Comparison of ENCODE assay signal across 8 cellular contexts in genomic region chr1:42681771-42682483, GRCh38. TPM values are rescaled to one million over a fixed set of nuclear protein-coding genes. Genes with fewer than 3 reads are reported as not detected.
DNase-seq lines count a peak whose midpoint lies in the region; ATAC-seq and TF ChIP-seq lines count a peak whose summit lies in the region.

Gene YBX1 (plus strand): TSS chr1:42682418. CDS start chr1:42682566, 148 bp downstream.

- H3K27ac Mint-ChIP-seq in activated naive CD4-positive, alpha-beta T cell treated with anti-CD3 and anti-CD28 coated beads, Interleukin-2, amount 50 U/mL, for 24 hours: peak within 1 kb of the TSS; percentile 99

- peaks cover 53% of the 10 kb centered on the region for H3K4me1 Mint-ChIP-seq in activated naive CD4-positive, alpha-beta T cell treated with anti-CD3 and anti-CD28 coated beads, Interleukin-2, amount 50 U/mL, for 24 hours

- peak within 1 kb of the TSS; percentile 87 for H3K4me3 ChIP-seq in GM06990 (replicated peaks; ENCODE audit: low read depth, low read length)

- H3K27me3 Mint-ChIP-seq in activated naive CD4-positive, alpha-beta T cell treated with anti-CD3 and anti-CD28 coated beads, Interleukin-2, amount 50 U/mL, for 24 hours: no peaks in the 10 kb centered on the region

- DNase-seq in GM06990 (ENCODE audit: extremely low read depth, insufficient read length) (peak; percentile 94), NCI-H1092 (lab: John Stamatoyannopoulos, UW) (peak; percentile 99), glomerular endothelial cell (ENCODE audit: extremely low read depth, low read depth, low spot score) (peak; percentile 96), occipital lobe (lab: John Stamatoyannopoulos, UW) (peak; percentile 97)

- no peaks in the 10 kb centered on the region for H3K9me3 Mint-ChIP-seq in activated naive CD4-positive, alpha-beta T cell treated with anti-CD3 and anti-CD28 coated beads, Interleukin-2, amount 50 U/mL, for 24 hours

- TF ChIP-seq CTCF in GM06990 (IDR thresholded peaks at IDR 0.05; ENCODE audit: insufficient read depth, low read length, poor library complexity, severe bottlenecking): no peak

- ATAC-seq in HG02588 (IDR thresholded peaks at IDR 0.05; ENCODE audit: unreplicated experiment): peak; percentile 84
- peak; percentile 94 for ATAC-seq in SK-N-SH treated with all-trans-retinoic acid at 6 μM for 48 hours

- H3K36me3 ChIP-seq in GM06990 (ENCODE audit: control insufficient read depth, insufficient read depth, low read length): no peaks in the 10 kb centered on the region

- peak within 1 kb of the TSS; percentile 100 for H3K4me3 Mint-ChIP-seq in activated naive CD4-positive, alpha-beta T cell treated with anti-CD3 and anti-CD28 coated beads, Interleukin-2, amount 50 U/mL, for 24 hours

- H3K27me3 ChIP-seq in GM06990 (replicated peaks; ENCODE audit: control insufficient read depth, insufficient read depth, low read length): no peaks in the 10 kb centered on the region

- peaks cover 28% of the 10 kb centered on the region for H3K36me3 Mint-ChIP-seq in activated naive CD4-positive, alpha-beta T cell treated with anti-CD3 and anti-CD28 coated beads, Interleukin-2, amount 50 U/mL, for 24 hours

- peak within 1 kb of the TSS; percentile 67 for H3K27ac ChIP-seq in temporal lobe (ENCODE audit: low read depth, low read length)

TF ChIP-seq in SK-N-SH treated with all-trans-retinoic acid at 6 μM for 48 hours, 23 proteins besides CTCF, POLR2A, EP300 and RAD21:
- TF ChIP-seq ISL1 (CRISPR knock-in tag; IDR thresholded peaks at IDR 0.05) (no peak), POU6F1 (CRISPR knock-in tag; IDR thresholded peaks at IDR 0.05; ENCODE audit: borderline replicate concordance, low read depth) (no peak), ZNF565 (CRISPR knock-in tag; conservative IDR thresholded peaks at IDR 0.05; ENCODE audit: low read depth) (no peak), TSHZ2 (CRISPR knock-in tag; IDR thresholded peaks at IDR 0.05) (0 out of 2 replicates have a peak, but pooled peaks have one; percentile 22), TCF4 (CRISPR knock-in tag; IDR thresholded peaks at IDR 0.05; ENCODE audit: borderline replicate concordance) (no peak), TOX (CRISPR knock-in tag; IDR thresholded peaks at IDR 0.05; ENCODE audit: borderline replicate concordance) (no peak), ZFP3 (CRISPR knock-in tag; IDR thresholded peaks at IDR 0.05) (0 out of 2 replicates have a peak, but pooled peaks have one; percentile 18), ZNF70 (CRISPR knock-in tag; IDR thresholded peaks at IDR 0.05) (no peak), CSDC2 (CRISPR knock-in tag; IDR thresholded peaks at IDR 0.05) (0 out of 2 replicates have a peak, but pooled peaks have one; percentile 40)

RNA-seq across cellular contexts. Expression of gene YBX1, which starts in this region (rescaled TPM):
- total RNA-seq in glomerular endothelial cell (620 TPM in 2 replicates), occipital lobe (1,163 TPM), temporal lobe (795 TPM)

Comparison
In these comparisons a context has a peak if more than half of its experiments do, and no peak if none do; other contexts are left out.
1. Peak in every context shown above with its lines: DNase-seq, ATAC-seq, H3K4me3 ChIP-seq and H3K27ac ChIP-seq.